8 cellular contexts compared by ENCODE assay signal in the genomic region with DNA sequence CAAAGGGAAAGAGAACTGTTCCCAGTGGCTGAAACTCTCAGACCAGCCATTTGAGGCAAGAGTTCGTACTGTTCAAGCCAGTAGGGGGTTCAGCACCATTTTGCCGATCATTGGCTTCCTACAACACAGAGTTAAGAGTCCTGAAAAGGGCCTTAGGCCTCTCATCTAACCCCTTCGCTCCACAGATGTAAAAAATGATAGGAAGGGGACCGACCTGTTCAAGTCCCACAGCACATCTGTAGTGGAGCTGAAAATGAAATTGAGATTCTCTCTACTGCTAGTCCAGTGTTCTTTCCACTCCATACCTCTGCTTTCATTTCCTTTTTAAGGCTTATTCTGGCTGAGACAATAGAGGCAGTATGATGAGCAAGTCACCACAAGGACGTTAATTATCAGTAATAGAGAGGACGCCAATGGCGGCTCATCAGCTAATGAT. TPM values are rescaled to one million over a fixed set of nuclear protein-coding genes. Genes with fewer than 3 reads are reported as not detected.
DNase-seq lines count a peak whose midpoint lies in the region; ATAC-seq and TF ChIP-seq lines count a peak whose summit lies in the region.

No MANE protein-coding gene starts in this region.

- intact Hi-C loops in left ventricle myocardium superior (cut with micrococcal nuclease) = loop anchor here (5.0 kb wide), 1 partner anchor 44 kb away; no protein-coding TSS in a partner anchor

- peak overlapping the region; percentile 37 for H3K27ac Mint-ChIP-seq in type B pancreatic cell

- no peaks in the 10 kb centered on the region for H3K27me3 Mint-ChIP-seq in type B pancreatic cell

- peaks cover 43% of the 10 kb centered on the region for H3K4me1 Mint-ChIP-seq in type B pancreatic cell (ENCODE audit: unreplicated experiment)

- peak; percentile 66 for ATAC-seq in left ventricle myocardium superior

- no peaks in the 10 kb centered on the region for H3K36me3 Mint-ChIP-seq in type B pancreatic cell

- peak; percentile 29 for DNase-seq in GM20000 (ENCODE audit: low spot score)
- DNase-seq in M059J (ENCODE audit: low read depth) = peak; percentile 63
- DNase-seq in left ventricle myocardium superior = no peak
- DNase-seq in type B pancreatic cell (ENCODE audit: extremely low spot score, unreplicated experiment) = no peak
- no peak for DNase-seq in ecto neural progenitor cell (ENCODE audit: low spot score)
- DNase-seq in DMS53 (lab: John Stamatoyannopoulos, UW) = no peak
- no peak for DNase-seq in stimulated activated CD4-positive, alpha-beta T cell treated with anti-CD3 and anti-CD28 coated beads, Interleukin-2, amount 100 ng/mL, for 48 hours
- no peak for DNase-seq in NCI-H345 (lab: John Stamatoyannopoulos, UW)

- TF ChIP-seq CTCF in GM20000 (IDR thresholded peaks at IDR 0.05; ENCODE audit: extremely low read depth, missing control alignments) = no peak
- TF ChIP-seq CTCF in type B pancreatic cell (conservative IDR thresholded peaks at IDR 0.05) = no peak

- no peaks in the 10 kb centered on the region for H3K9me3 Mint-ChIP-seq in type B pancreatic cell

- peak overlapping the region; percentile 88 for H3K4me3 Mint-ChIP-seq in type B pancreatic cell

RNA-seq across cellular contexts. Expression of a gene that starts 1.1 kb away (rescaled TPM):
- total RNA-seq in M059J (2014; rRNA removed; shearing (Covaris generic)) = 21.9 and 32.3 TPM in 2 replicates
- total RNA-seq in left ventricle myocardium superior = 26.1 TPM
- 1.8 and 54.4 TPM in 2 replicates for total RNA-seq in type B pancreatic cell (ENCODE audit: low replicate concordance)

Comparison
In these comparisons a context has a peak if more than half of its experiments do, and no peak if none do; other contexts are left out.
1. DNase-seq: peak in GM20000 (single experiment) and M059J (single experiment); none in left ventricle myocardium superior (single experiment), type B pancreatic cell (single experiment), ecto neural progenitor cell (single experiment), DMS53 (single experiment), stimulated activated CD4-positive, alpha-beta T cell treated with anti-CD3 and anti-CD28 coated beads, Interleukin-2, amount 100 ng/mL, for 48 hours (0 of 2) and NCI-H345 (single experiment).